In genomic region chr5:68215888-68216736, GRCh38 we compare ENCODE assay signal across 8 cellular contexts. TPM values are rescaled to one million over a fixed set of nuclear protein-coding genes. Genes with fewer than 3 reads are reported as not detected.
DNase-seq lines count a peak whose midpoint lies in the region; ATAC-seq lines count a peak whose summit lies in the region.

No MANE protein-coding gene starts in this region.

- DNase-seq in AG08396 (ENCODE audit: low spot score) (peak; percentile 71), NCI-H748 (lab: John Stamatoyannopoulos, UW; ENCODE audit: unreplicated experiment) (peak; percentile 90)
- peak; percentile 86 for DNase-seq in activated CD8-positive, alpha-beta T cell treated with anti-CD3 and anti-CD28 coated beads, Interleukin-2, amount 10 ng/mL, durations not matched to agents 7 days and 5 days
- DNase-seq in stimulated activated effector memory CD8-positive, alpha-beta T cell treated with anti-CD3 and anti-CD28 coated beads, Interleukin-12 subunit alpha, Interleukin-12 subunit beta, amount 100 ng/mL, for 72 hours (ENCODE audit: low spot score in 2 of 2): peak; percentile 37 to 85

- peak overlapping the region; percentile 96 for H3K27ac Mint-ChIP-seq in activated CD8-positive, alpha-beta T cell treated with anti-CD3 and anti-CD28 coated beads, Interleukin-2, amount 10 ng/mL, durations not matched to agents 7 days and 5 days
- peak overlapping the region; percentile 85 for H3K27ac Mint-ChIP-seq in stimulated activated effector memory CD8-positive, alpha-beta T cell treated with anti-CD3 and anti-CD28 coated beads, Interleukin-12 subunit alpha, Interleukin-12 subunit beta, amount 100 ng/mL, for 72 hours

- peaks cover 12% of the 10 kb centered on the region for H3K9me3 Mint-ChIP-seq in activated CD8-positive, alpha-beta T cell treated with anti-CD3 and anti-CD28 coated beads, Interleukin-2, amount 10 ng/mL, durations not matched to agents 7 days and 5 days (ENCODE audit: insufficient read depth)
- H3K9me3 Mint-ChIP-seq in stimulated activated effector memory CD8-positive, alpha-beta T cell treated with anti-CD3 and anti-CD28 coated beads, Interleukin-12 subunit alpha, Interleukin-12 subunit beta, amount 100 ng/mL, for 72 hours: peaks cover 6% of the 10 kb centered on the region

- H3K9ac ChIP-seq in endocrine pancreas (ENCODE audit: control insufficient read depth, insufficient read depth, low read length): peak overlapping the region; percentile 56

- H3K27ac ChIP-seq in muscle layer of duodenum (ENCODE audit: low read length): peak overlapping the region; percentile 84

- H3K27me3 ChIP-seq in endocrine pancreas (ENCODE audit: control insufficient read depth, insufficient read depth, low read length): no peaks in the 10 kb centered on the region
- no peaks in the 10 kb centered on the region for H3K27me3 ChIP-seq in muscle layer of duodenum (ENCODE audit: low read depth, low read length)

- H3K36me3 ChIP-seq in endocrine pancreas (ENCODE audit: control insufficient read depth, insufficient read depth, low read length) (no peaks in the 10 kb centered on the region), muscle layer of duodenum (ENCODE audit: control insufficient read depth in 1 of 2, insufficient read depth in 2 of 2, low read length in 2 of 2) (peaks cover 0 to 5% of the 10 kb centered on the region in 2 donors)

- peaks cover 22% of the 10 kb centered on the region for H3K4me1 ChIP-seq in endocrine pancreas (ENCODE audit: control insufficient read depth, insufficient read depth, low read length)
- peaks cover 14 to 21% of the 10 kb centered on the region in 2 donors for H3K4me1 ChIP-seq in muscle layer of duodenum (ENCODE audit: control insufficient read depth in 1 of 2, insufficient read depth in 2 of 2, low read length in 2 of 2)

- H3K4me3 Mint-ChIP-seq in activated CD8-positive, alpha-beta T cell treated with anti-CD3 and anti-CD28 coated beads, Interleukin-2, amount 10 ng/mL, durations not matched to agents 7 days and 5 days: peak overlapping the region; percentile 89
- H3K4me3 Mint-ChIP-seq in stimulated activated effector memory CD8-positive, alpha-beta T cell treated with anti-CD3 and anti-CD28 coated beads, Interleukin-12 subunit alpha, Interleukin-12 subunit beta, amount 100 ng/mL, for 72 hours: peak overlapping the region; percentile 83

- POLR2A ChIA-PET in activated CD8-positive, alpha-beta T cell treated with anti-CD3 and anti-CD28 coated beads, Interleukin-2, amount 10 ng/mL, durations not matched to agents 7 days and 5 days (lab: Charles Lee): interaction anchor here (0.6 to 3.8 kb wide), 23 partner anchors 8 to 1008 kb away, joined by 3 to 68 read pairs (median 5); no protein-coding TSS in a partner anchor

- H3K36me3 Mint-ChIP-seq in activated CD8-positive, alpha-beta T cell treated with anti-CD3 and anti-CD28 coated beads, Interleukin-2, amount 10 ng/mL, durations not matched to agents 7 days and 5 days (ENCODE audit: low read depth): peaks cover 32% of the 10 kb centered on the region
- H3K36me3 Mint-ChIP-seq in stimulated activated effector memory CD8-positive, alpha-beta T cell treated with anti-CD3 and anti-CD28 coated beads, Interleukin-12 subunit alpha, Interleukin-12 subunit beta, amount 100 ng/mL, for 72 hours: peaks cover 21% of the 10 kb centered on the region

- peaks cover 37% of the 10 kb centered on the region for H3K4me1 Mint-ChIP-seq in activated CD8-positive, alpha-beta T cell treated with anti-CD3 and anti-CD28 coated beads, Interleukin-2, amount 10 ng/mL, durations not matched to agents 7 days and 5 days (ENCODE audit: low read depth)
- peaks cover 34% of the 10 kb centered on the region for H3K4me1 Mint-ChIP-seq in stimulated activated effector memory CD8-positive, alpha-beta T cell treated with anti-CD3 and anti-CD28 coated beads, Interleukin-12 subunit alpha, Interleukin-12 subunit beta, amount 100 ng/mL, for 72 hours

- CTCF ChIA-PET in activated CD8-positive, alpha-beta T cell treated with anti-CD3 and anti-CD28 coated beads, Interleukin-2, amount 10 ng/mL, durations not matched to agents 7 days and 5 days (lab: Charles Lee): interaction anchor here (0.6 to 5.3 kb wide), 16 partner anchors 8 to 970 kb away, joined by 3 to 47 read pairs (median 6); no protein-coding TSS in a partner anchor

- H3K9me3 ChIP-seq in endocrine pancreas (ENCODE audit: control insufficient read depth, low read length): no peaks in the 10 kb centered on the region
- no peaks in the 10 kb centered on the region for H3K9me3 ChIP-seq in muscle layer of duodenum (ENCODE audit: control insufficient read depth in 1 of 2, low read length in 2 of 2)

- H3K27me3 Mint-ChIP-seq in activated CD8-positive, alpha-beta T cell treated with anti-CD3 and anti-CD28 coated beads, Interleukin-2, amount 10 ng/mL, durations not matched to agents 7 days and 5 days (ENCODE audit: low read depth): no peaks in the 10 kb centered on the region

- ATAC-seq in GM18909 (IDR thresholded peaks at IDR 0.05; ENCODE audit: poor library complexity, unreplicated experiment): peak; percentile 54
- peak; percentile 47 for ATAC-seq in HG03139 (IDR thresholded peaks at IDR 0.05; ENCODE audit: unreplicated experiment)
- ATAC-seq in activated CD8-positive, alpha-beta T cell treated with anti-CD3 and anti-CD28 coated beads, Interleukin-2, amount 10 ng/mL, durations not matched to agents 7 days and 5 days: peak; percentile 76
- ATAC-seq in stimulated activated effector memory CD8-positive, alpha-beta T cell treated with anti-CD3 and anti-CD28 coated beads, Interleukin-12 subunit alpha, Interleukin-12 subunit beta, amount 100 ng/mL, for 72 hours: peak; percentile 75

- H3K4me3 ChIP-seq in endocrine pancreas (ENCODE audit: control insufficient read depth, insufficient read depth, low read length): peak overlapping the region; percentile 87
- peak overlapping the region; percentile 93 to 97 for H3K4me3 ChIP-seq in muscle layer of duodenum (ENCODE audit: low read depth in 1 of 2, low read length in 2 of 2)

RNA-seq across cellular contexts. Expression of gene PIK3R1, which starts 0.6 kb away (rescaled TPM):
- 10 to 100 TPM; 61.1 to 65.0 TPM for total RNA-seq in activated CD8-positive, alpha-beta T cell treated with anti-CD3 and anti-CD28 coated beads, Interleukin-2, amount 10 ng/mL, durations not matched to agents 7 days and 5 days

Comparison
In these comparisons a context has a peak if more than half of its experiments do, and no peak if none do; other contexts are left out.
1. Peak in every context shown above with its lines: DNase-seq, ATAC-seq, H3K4me3 ChIP-seq and H3K27ac ChIP-seq.